8 cellular contexts compared by ENCODE assay signal in the genomic region with DNA sequence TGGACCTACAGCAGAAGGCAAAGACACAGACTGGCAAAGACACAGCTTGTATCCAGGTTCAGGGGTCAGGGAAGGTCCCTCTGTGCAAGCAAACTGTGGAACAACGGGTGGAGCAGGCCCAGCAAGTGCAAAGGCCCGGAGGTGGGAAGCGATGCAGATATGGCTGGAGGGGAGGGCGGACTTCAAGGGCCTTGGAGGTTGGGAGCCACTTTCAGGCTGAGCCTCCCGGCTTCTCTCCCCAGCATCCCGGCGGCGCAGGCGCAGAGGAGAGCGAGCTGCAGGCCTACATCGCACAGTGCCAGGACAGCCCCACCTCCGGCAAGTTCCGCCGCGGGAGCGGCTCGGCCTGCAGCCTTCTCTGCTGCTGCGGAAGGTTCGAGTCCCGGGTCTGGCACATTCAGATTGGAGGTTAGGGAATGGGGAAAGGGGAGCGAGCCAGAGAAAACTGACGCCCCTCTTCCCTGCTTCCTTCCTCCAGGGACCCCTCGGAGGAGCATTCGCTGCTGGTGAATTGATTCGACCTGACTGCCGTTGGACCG. TPM values are rescaled to one million over a fixed set of nuclear protein-coding genes. Genes with fewer than 3 reads are reported as not detected.
A peak's percentile ranks its signal among the peaks of the same experiment; 100 is the strongest.
DNase-seq lines count a peak whose midpoint lies in the region; ATAC-seq and TF ChIP-seq lines count a peak whose summit lies in the region.

No MANE protein-coding gene starts in this region.

- H3K4me1 Mint-ChIP-seq in nephron progenitor cell: peaks cover 16% of the 10 kb centered on the region

- no peak for ATAC-seq in GM19328 (IDR thresholded peaks at IDR 0.05; ENCODE audit: unreplicated experiment)
- ATAC-seq in GM21390 (IDR thresholded peaks at IDR 0.05; ENCODE audit: unreplicated experiment): no peak

- no peak overlapping the region for H3K27ac Mint-ChIP-seq in nephron progenitor cell

- peak overlapping the region; percentile 94 for H3K4me3 Mint-ChIP-seq in nephron progenitor cell

- in situ Hi-C loops in G401 (cut with HindIII; ENCODE audit: low sequenced_read_pairs): no loop called here

- H3K9me3 Mint-ChIP-seq in nephron progenitor cell: no peaks in the 10 kb centered on the region

- peaks cover 5% of the 10 kb centered on the region for H3K36me3 Mint-ChIP-seq in nephron progenitor cell (ENCODE audit: low read depth)

- H3K4me3 ChIP-seq in fibroblast of pulmonary artery (replicated peaks; ENCODE audit: low read depth, low read length): peak overlapping the region; percentile 93

- peak overlapping the region; percentile 64; the same call in 1 of the 2 replicates for H3K27ac ChIP-seq in VCaP

- peaks cover 4% of the 10 kb centered on the region for H3K27me3 Mint-ChIP-seq in nephron progenitor cell (ENCODE audit: low read depth, poor library complexity)

- no peak for TF ChIP-seq CTCF in VCaP (conservative IDR thresholded peaks at IDR 0.05)
- no peak for TF ChIP-seq CTCF in fibroblast of pulmonary artery (IDR thresholded peaks at IDR 0.05; ENCODE audit: low read length, missing control alignments)
- TF ChIP-seq CTCF in nephron progenitor cell (IDR thresholded peaks at IDR 0.05): no peak

- DNase-seq in G401 (ENCODE audit: low spot score) (peak; percentile 82), fibroblast of pulmonary artery (ENCODE audit: low read depth) (peak; percentile 68), nephron progenitor cell (no peak), NCI-H187 (lab: John Stamatoyannopoulos, UW) (no peak), NCI-H2196 (lab: John Stamatoyannopoulos, UW; ENCODE audit: unreplicated experiment) (no peak)

RNA-seq across cellular contexts. Expression of gene PNPLA6, which starts 2.2 kb away (rescaled TPM):
- total RNA-seq in G401 (2014; rRNA removed; shearing (Covaris generic)): 74.6 and 97.9 TPM in 2 replicates

RNA-seq across cellular contexts. Expression of gene MCOLN1, which starts 10.9 kb away (rescaled TPM):
- total RNA-seq in G401 (2014; rRNA removed; shearing (Covaris generic)): 6.2 and 16.9 TPM in 2 replicates

RNA-seq across cellular contexts. Expression of gene ZNF358, which starts 17.4 kb away (rescaled TPM):
- total RNA-seq in G401 (2014; rRNA removed; shearing (Covaris generic)): 25.3 and 40.1 TPM in 2 replicates

RNA-seq across cellular contexts. Expression of gene PEX11G, which starts 44.5 kb away (rescaled TPM):
- total RNA-seq in G401 (2014; rRNA removed; shearing (Covaris generic)): 3.5 and 6.6 TPM in 2 replicates

Comparison
In these comparisons a context has a peak if more than half of its experiments do, and no peak if none do; other contexts are left out.
1. DNase-seq: peak in G401 (single experiment) and fibroblast of pulmonary artery (single experiment); none in nephron progenitor cell (single experiment), NCI-H187 (0 of 2) and NCI-H2196 (single experiment).